ENCODE assay signal across 25 cellular contexts in genomic region chr13:73073050-73073449, GRCh38. TPM values are rescaled to one million over a fixed set of nuclear protein-coding genes. Genes with fewer than 3 reads are reported as not detected.
DNase-seq lines count a peak whose midpoint lies in the region; TF ChIP-seq lines count a peak whose summit lies in the region.
"Had no signal": no experiment of that assay in that cellular context is flagged by ENCODE, and none has a peak within 500 bp of the region (broad histone marks: within the 10 kb centered on the region; RNA-seq: fewer than 3 reads in every experiment).

No MANE protein-coding gene starts in this region.

- H3K4me3 ChIP-seq in MG63 (no peak overlapping the region), esophagus squamous epithelium (peak overlapping the region in 3 of 4 donors; percentile 9 to 34 (median 28)), tibial nerve (no peak overlapping the region)
- H3K4me3 ChIP-seq: esophagus muscularis mucosa, GM23248, psoas muscle, tibial artery had no signal

- H3K27me3 Mint-ChIP-seq in nephron (ENCODE audit: low read depth) = peaks cover 6% of the 10 kb centered on the region
- H3K27me3 Mint-ChIP-seq in activated T-helper 2 cell treated with anti-CD3 and anti-CD28 coated beads, Interferon-gamma antibody, Interleukin-2, Interleukin-4, amounts not matched to agents 10 μg/mL and 5 μg/mL and 100 μg/mL, durations not matched to agents 14 hours and 24 hours and 36 hours (ENCODE audit: low read depth) = peaks cover 14% of the 10 kb centered on the region
- H3K27me3 Mint-ChIP-seq: activated naive CD8-positive, alpha-beta T cell treated with anti-CD3 and anti-CD28 coated beads for 36 hours; activated T-helper 17 cell treated with anti-CD3 and anti-CD28 coated beads, Interleukin-2, amount 50 U/mL, for 72 hours; memory B cell; stimulated activated naive B cell treated with anti-CD40 and anti-IgM and Interleukin-4, amounts not matched to agents 10 μg/mL and 1 μg/mL and 100 μg/mL, for 72 hours had no signal

- H3K27me3 ChIP-seq in MG63 = no peaks in the 10 kb centered on the region
- H3K27me3 ChIP-seq in esophagus squamous epithelium = no peaks in the 10 kb centered on the region
- H3K27me3 ChIP-seq in tibial nerve = no peaks in the 10 kb centered on the region
- H3K27me3 ChIP-seq: esophagus muscularis mucosa, Peyer's patch, tibial artery had no signal

- TF ChIP-seq EP300 in tibial nerve (IDR thresholded peaks at IDR 0.05) = no peak

- WGBS in esophagus squamous epithelium, 2 donors = 33 to 45% methylated on average over 3 of the region's 3 CpGs
- WGBS in tibial nerve, 2 donors = 35 to 39% methylated on average over 3 of the region's 3 CpGs

- no peak for TF ChIP-seq POLR2A in esophagus squamous epithelium (IDR thresholded peaks at IDR 0.05)
- no peak for TF ChIP-seq POLR2A in tibial nerve (IDR thresholded peaks at IDR 0.05)

- no peak overlapping the region for H3K4me3 Mint-ChIP-seq in nephron
- H3K4me3 Mint-ChIP-seq in activated T-helper 2 cell treated with anti-CD3 and anti-CD28 coated beads, Interferon-gamma antibody, Interleukin-2, Interleukin-4, amounts not matched to agents 10 μg/mL and 5 μg/mL and 100 μg/mL, durations not matched to agents 14 hours and 24 hours and 36 hours (ENCODE audit: low read depth) = no peak overlapping the region
- H3K4me3 Mint-ChIP-seq: activated naive CD8-positive, alpha-beta T cell treated with anti-CD3 and anti-CD28 coated beads for 36 hours; activated T-helper 17 cell treated with anti-CD3 and anti-CD28 coated beads, Interleukin-2, amount 50 U/mL, for 72 hours; memory B cell; natural killer cell treated with Interleukin-12 subunit alpha and Interleukin-12 subunit beta and Interleukin-15 and Interleukin-18, amount 100 ng/mL, for 72 hours; stimulated activated naive B cell treated with anti-CD40 and anti-IgM and Interleukin-4, amounts not matched to agents 10 μg/mL and 1 μg/mL and 100 μg/mL, for 72 hours had no signal

- intact Hi-C loops in esophagus squamous epithelium (cut with DNase I) = no loop called here
- intact Hi-C loops in activated T-helper 2 cell treated with anti-CD3 and anti-CD28 coated beads, Interferon-gamma antibody, Interleukin-2, Interleukin-4, amounts not matched to agents 10 μg/mL and 5 μg/mL and 100 μg/mL, durations not matched to agents 14 hours and 24 hours and 36 hours (cut with micrococcal nuclease) = no loop called here

- peak overlapping the region in 2 of 3 experiments; percentile 61 to 82 for H3K27ac Mint-ChIP-seq in nephron
- no peak overlapping the region for H3K27ac Mint-ChIP-seq in activated T-helper 2 cell treated with anti-CD3 and anti-CD28 coated beads, Interferon-gamma antibody, Interleukin-2, Interleukin-4, amounts not matched to agents 10 μg/mL and 5 μg/mL and 100 μg/mL, durations not matched to agents 14 hours and 24 hours and 36 hours
- H3K27ac Mint-ChIP-seq: activated naive CD8-positive, alpha-beta T cell treated with anti-CD3 and anti-CD28 coated beads for 36 hours; activated T-helper 17 cell treated with anti-CD3 and anti-CD28 coated beads, Interleukin-2, amount 50 U/mL, for 72 hours; memory B cell; natural killer cell treated with Interleukin-12 subunit alpha and Interleukin-12 subunit beta and Interleukin-15 and Interleukin-18, amount 100 ng/mL, for 72 hours; stimulated activated naive B cell treated with anti-CD40 and anti-IgM and Interleukin-4, amounts not matched to agents 10 μg/mL and 1 μg/mL and 100 μg/mL, for 72 hours had no signal

- H3K4me1 ChIP-seq in esophagus squamous epithelium = peaks cover 0 to 82% (median 0%) of the 10 kb centered on the region in 3 donors
- H3K4me1 ChIP-seq in tibial nerve = no peaks in the 10 kb centered on the region
- H3K4me1 ChIP-seq: esophagus muscularis mucosa, psoas muscle had no signal

- H3K9me3 ChIP-seq in MG63 (no peaks in the 10 kb centered on the region), esophagus squamous epithelium (no peaks in the 10 kb centered on the region), tibial nerve (no peaks in the 10 kb centered on the region)
- H3K9me3 ChIP-seq: esophagus muscularis mucosa, Peyer's patch, psoas muscle, tibial artery had no signal

- peaks cover 27% of the 10 kb centered on the region for H3K36me3 ChIP-seq in MG63
- peaks cover 0 to 73% (median 3%) of the 10 kb centered on the region in 3 donors for H3K36me3 ChIP-seq in esophagus squamous epithelium
- H3K36me3 ChIP-seq in tibial nerve = peaks cover 0 to 22% (median 0%) of the 10 kb centered on the region in 3 donors

- no peaks in the 10 kb centered on the region for H3K9me3 Mint-ChIP-seq in nephron
- no peaks in the 10 kb centered on the region for H3K9me3 Mint-ChIP-seq in activated T-helper 2 cell treated with anti-CD3 and anti-CD28 coated beads, Interferon-gamma antibody, Interleukin-2, Interleukin-4, amounts not matched to agents 10 μg/mL and 5 μg/mL and 100 μg/mL, durations not matched to agents 14 hours and 24 hours and 36 hours
- H3K9me3 Mint-ChIP-seq: activated naive CD8-positive, alpha-beta T cell treated with anti-CD3 and anti-CD28 coated beads for 36 hours; activated T-helper 17 cell treated with anti-CD3 and anti-CD28 coated beads, Interleukin-2, amount 50 U/mL, for 72 hours; memory B cell; natural killer cell treated with Interleukin-12 subunit alpha and Interleukin-12 subunit beta and Interleukin-15 and Interleukin-18, amount 100 ng/mL, for 72 hours; stimulated activated naive B cell treated with anti-CD40 and anti-IgM and Interleukin-4, amounts not matched to agents 10 μg/mL and 1 μg/mL and 100 μg/mL, for 72 hours had no signal

- TF ChIP-seq CTCF in esophagus squamous epithelium (IDR thresholded peaks at IDR 0.05) (no peak), nephron (IDR thresholded peaks at IDR 0.05; ENCODE audit: unreplicated experiment in 3 of 3) (no peak), tibial nerve (IDR thresholded peaks at IDR 0.05) (no peak)

- DNase-seq in MG63 (peak; percentile 8), esophagus squamous epithelium (lab: John Stamatoyannopoulos, UW) (no peak), tibial nerve (ENCODE audit: low spot score in 2 of 2) (no peak), COLO668 (lab: John Stamatoyannopoulos, UW; ENCODE audit: unreplicated experiment) (no peak), SK-N-DZ (ENCODE audit: low spot score) (no peak), NCI-H2227 (lab: John Stamatoyannopoulos, UW; ENCODE audit: unreplicated experiment) (no peak)
- DNase-seq in activated T-helper 2 cell treated with anti-CD3 and anti-CD28 coated beads, Interferon-gamma antibody, Interleukin-2, Interleukin-4, amounts not matched to agents 10 μg/mL and 5 μg/mL and 100 μg/mL, durations not matched to agents 14 hours and 24 hours and 36 hours (ENCODE audit: low spot score) = no peak
- DNase-seq: activated CD4-positive, alpha-beta T cell treated with anti-CD3 and anti-CD28 coated beads, Interleukin-2, amount 50 U/mL, for 1 hour; activated CD8-positive, alpha-beta memory T cell treated with anti-CD3 and anti-CD28 coated beads, Interleukin-2, amount 50 U/mL, for 4 hours; activated naive CD8-positive, alpha-beta T cell treated with anti-CD3 and anti-CD28 coated beads for 36 hours; effector CD4-positive, alpha-beta T cell; GM23248; NCI-H2081 treated with DMSO at 0.1 percent for 48 hours; NCI-H524 treated with DMSO at 0.1 percent for 48 hours; Peyer's patch; psoas muscle; stimulated activated CD4-positive, alpha-beta T cell treated with anti-CD3 and anti-CD28 coated beads, Interleukin-2, amount 100 ng/mL, for 48 hours; stimulated activated naive B cell treated with anti-CD40 and anti-IgM and Interleukin-4, amounts not matched to agents 10 μg/mL and 1 μg/mL and 100 μg/mL, for 72 hours; tibial artery had no signal

- H3K36me3 Mint-ChIP-seq in nephron (ENCODE audit: low read depth) = peaks cover 12% of the 10 kb centered on the region
- H3K36me3 Mint-ChIP-seq in activated T-helper 2 cell treated with anti-CD3 and anti-CD28 coated beads, Interferon-gamma antibody, Interleukin-2, Interleukin-4, amounts not matched to agents 10 μg/mL and 5 μg/mL and 100 μg/mL, durations not matched to agents 14 hours and 24 hours and 36 hours (ENCODE audit: low read depth) = no peaks in the 10 kb centered on the region
- H3K36me3 Mint-ChIP-seq: activated naive CD8-positive, alpha-beta T cell treated with anti-CD3 and anti-CD28 coated beads for 36 hours; memory B cell; natural killer cell treated with Interleukin-12 subunit alpha and Interleukin-12 subunit beta and Interleukin-15 and Interleukin-18, amount 100 ng/mL, for 72 hours; stimulated activated naive B cell treated with anti-CD40 and anti-IgM and Interleukin-4, amounts not matched to agents 10 μg/mL and 1 μg/mL and 100 μg/mL, for 72 hours had no signal

- peaks cover 40% of the 10 kb centered on the region for H3K4me1 Mint-ChIP-seq in nephron
- peaks cover 4% of the 10 kb centered on the region for H3K4me1 Mint-ChIP-seq in activated T-helper 2 cell treated with anti-CD3 and anti-CD28 coated beads, Interferon-gamma antibody, Interleukin-2, Interleukin-4, amounts not matched to agents 10 μg/mL and 5 μg/mL and 100 μg/mL, durations not matched to agents 14 hours and 24 hours and 36 hours (ENCODE audit: low read depth)
- H3K4me1 Mint-ChIP-seq: activated T-helper 17 cell treated with anti-CD3 and anti-CD28 coated beads, Interleukin-2, amount 50 U/mL, for 72 hours; memory B cell had no signal

- H3K27ac ChIP-seq in esophagus squamous epithelium = peak overlapping the region; percentile 26 to 97 (median 52)
- H3K27ac ChIP-seq in tibial nerve = peak overlapping the region in 3 of 4 donors; percentile 1 to 63 (median 48)
- H3K27ac ChIP-seq: C4-2B, esophagus muscularis mucosa, GM23248, psoas muscle had no signal

RNA-seq across cellular contexts. Expression of gene KLF5, which starts 14.2 kb away (rescaled TPM):
- total RNA-seq in MG63 (2014; rRNA removed; shearing (Covaris generic); ENCODE audit: low replicate concordance) = 2.6 and 4.4 TPM in 2 replicates
- 100 to 1,000 TPM; 181 to 271 (median 230) TPM for total RNA-seq in esophagus squamous epithelium
- total RNA-seq in tibial nerve = 100 to 1,000 TPM in 2 of 4 donors, 10 to 100 TPM in 2; 26.4 to 109 (median 85.4) TPM
- 0.60 and 0.66 TPM in 2 replicates for polyA plus RNA-seq in SK-N-DZ (2014; cell fraction: cytosol; rRNA removed)
- polyA plus RNA-seq in SK-N-DZ (2014; cell fraction: nucleus; rRNA removed) = 0.42 and 0.78 TPM in 2 replicates
- total RNA-seq in activated T-helper 2 cell treated with anti-CD3 and anti-CD28 coated beads, Interferon-gamma antibody, Interleukin-2, Interleukin-4, amounts not matched to agents 10 μg/mL and 5 μg/mL and 100 μg/mL, durations not matched to agents 14 hours and 24 hours and 36 hours = 1.3 and 2.0 TPM in 2 replicates

Comparison
In these comparisons a context has a peak if more than half of its experiments do, and no peak if none do; other contexts are left out.
1. H3K4me3 ChIP-seq: peak in esophagus squamous epithelium (3 of 4); none in MG63 (single experiment) and tibial nerve (0 of 4).